ENCODE assay signal across 8 cellular contexts in genomic region chr11:123430736-123431356, GRCh38. TPM values are rescaled to one million over a fixed set of nuclear protein-coding genes. Genes with fewer than 3 reads are reported as not detected.
DNase-seq lines count a peak whose midpoint lies in the region; ATAC-seq, FAIRE-seq and TF ChIP-seq lines count a peak whose summit lies in the region.

No MANE protein-coding gene starts in this region.

- TF ChIP-seq CTCF in choroid plexus epithelial cell (conservative IDR thresholded peaks at IDR 0.05; ENCODE audit: low read depth, low read length) (no peak), lower leg skin (IDR thresholded peaks at IDR 0.05) (no peak)

- DNase-seq in AG20443 (ENCODE audit: low spot score) = peak; percentile 76
- DNase-seq in GM19239 (ENCODE audit: insufficient read length, low spot score) = no peak
- DNase-seq in HTR-8/SVneo (ENCODE audit: insufficient read length, low spot score) = no peak
- peak; percentile 72 for DNase-seq in UCSD-AML1 (lab: John Stamatoyannopoulos, UW; ENCODE audit: unreplicated experiment)
- peak; percentile 27 for DNase-seq in choroid plexus epithelial cell (ENCODE audit: low read depth)
- DNase-seq in lower leg skin (ENCODE audit: low spot score in 2 of 2) = peak; percentile 40 to 91
- peak; percentile 38 to 56 (median 40) for DNase-seq in stimulated activated CD4-positive, alpha-beta T cell treated with anti-CD3 and anti-CD28 coated beads, TNF-alpha, amount 100 ng/mL, for 48 hours (ENCODE audit: low read depth in 3 of 3)

- no peak for TF ChIP-seq POLR2A in lower leg skin (IDR thresholded peaks at IDR 0.05)

- no peak for ATAC-seq in HG03469 (IDR thresholded peaks at IDR 0.05; ENCODE audit: unreplicated experiment)

- intact Hi-C loops in lower leg skin (cut with DNase I; ENCODE audit: low total_unique reads) = no loop called here

- 3 to 4% methylated on average over 28 to 29 of the region's 61 CpGs for WGBS in lower leg skin, 2 donors

- H3K4me3 ChIP-seq in choroid plexus epithelial cell (ENCODE audit: low read depth, low read length) (peak overlapping the region; percentile 63), lower leg skin (ENCODE audit: low read depth, poor library complexity, severe bottlenecking) (peak overlapping the region; percentile 9)

- FAIRE-seq in GM19239 (lab: Jason Lieb, UNC) (peak; percentile 72), HTR-8/SVneo (lab: Jason Lieb, UNC) (peak; percentile 52)

RNA-seq across cellular contexts. Expression of gene GRAMD1B, which starts 0.8 kb away (rescaled TPM):
- 1 to 10 TPM in 1 of 4 donors, under 1 TPM in 3; 0.30 to 1.5 (median 0.68) TPM for total RNA-seq in lower leg skin

Comparison
In these comparisons a context has a peak if more than half of its experiments do, and no peak if none do; other contexts are left out.
1. DNase-seq: peak in AG20443 (single experiment), UCSD-AML1 (single experiment), choroid plexus epithelial cell (single experiment), lower leg skin (2 of 2) and stimulated activated CD4-positive, alpha-beta T cell treated with anti-CD3 and anti-CD28 coated beads, TNF-alpha, amount 100 ng/mL, for 48 hours (3 of 3); none in GM19239 (single experiment) and HTR-8/SVneo (single experiment).